10 cellular contexts compared by ENCODE assay signal in the genomic region with DNA sequence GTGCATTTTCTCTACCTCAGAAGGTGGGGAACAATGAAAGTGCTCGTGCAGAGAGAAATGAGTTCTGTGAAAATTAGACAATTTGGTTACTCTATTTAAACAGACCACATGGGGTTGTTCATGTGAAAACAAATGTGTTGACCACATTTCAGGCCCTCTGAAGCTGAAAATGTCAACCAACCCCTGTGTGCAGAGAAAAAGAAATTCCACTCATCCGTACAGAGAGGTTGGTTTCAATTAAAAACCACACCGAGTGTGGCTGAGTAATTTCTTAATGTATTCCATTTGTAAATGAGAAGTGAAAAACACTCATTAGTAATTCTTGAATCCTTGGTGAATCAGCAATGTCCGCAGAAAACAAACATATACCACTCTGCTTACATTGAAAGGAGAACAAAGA. TPM values are rescaled to one million over a fixed set of nuclear protein-coding genes. Genes with fewer than 3 reads are reported as not detected.
DNase-seq lines count a peak whose midpoint lies in the region; ATAC-seq and TF ChIP-seq lines count a peak whose summit lies in the region.
"Had no signal": no experiment of that assay in that cellular context is flagged by ENCODE, and none has a peak within 500 bp of the region (broad histone marks: within the 10 kb centered on the region; RNA-seq: fewer than 3 reads in every experiment).

No MANE protein-coding gene starts in this region.

- intact Hi-C loops in lower leg skin (cut with DNase I; ENCODE audit: low total_unique reads) (no loop called here), sigmoid colon (cut with DNase I) (no loop called here)

- no peaks in the 10 kb centered on the region for H3K36me3 ChIP-seq in sigmoid colon

- H3K4me3 ChIP-seq in lower leg skin (ENCODE audit: low read depth, poor library complexity, severe bottlenecking): no peak overlapping the region
- no peak overlapping the region for H3K4me3 ChIP-seq in sigmoid colon

- TF ChIP-seq CTCF in AG09319 (IDR thresholded peaks at IDR 0.05; ENCODE audit: low read depth, low read length): no peak
- no peak for TF ChIP-seq CTCF in lower leg skin (IDR thresholded peaks at IDR 0.05)
- TF ChIP-seq CTCF in sigmoid colon (IDR thresholded peaks at IDR 0.05): no peak

- peak; percentile 83 for ATAC-seq in GM18909 (IDR thresholded peaks at IDR 0.05; ENCODE audit: poor library complexity, unreplicated experiment)
- ATAC-seq in HG02884 (IDR thresholded peaks at IDR 0.05; ENCODE audit: unreplicated experiment): peak; percentile 74

- no peaks in the 10 kb centered on the region for H3K4me1 ChIP-seq in sigmoid colon

- no peak overlapping the region for H3K27ac ChIP-seq in sigmoid colon
- H3K27ac ChIP-seq: C4-2B had no signal

- H3K27me3 ChIP-seq in sigmoid colon: no peaks in the 10 kb centered on the region

- TF ChIP-seq EP300 in sigmoid colon (IDR thresholded peaks at IDR 0.05): no peak

- H3K9me3 ChIP-seq in sigmoid colon: no peaks in the 10 kb centered on the region

- peak; percentile 28 for DNase-seq in AG09319 (ENCODE audit: extremely low read depth, low read depth)
- DNase-seq in NCI-H748 (lab: John Stamatoyannopoulos, UW; ENCODE audit: unreplicated experiment): peak; percentile 66
- DNase-seq in lower leg skin (ENCODE audit: low spot score in 2 of 2): no peak
- no peak for DNase-seq in SW 1271 (lab: John Stamatoyannopoulos, UW)
- no peak for DNase-seq in sigmoid colon
- no peak for DNase-seq in foreskin melanocyte
- DNase-seq: naive B cell had no signal

- 63 to 73% methylated on average over 4 of the region's 4 CpGs for WGBS in lower leg skin, 2 donors
- WGBS in sigmoid colon, 2 donors: 67 to 81% methylated on average over 4 of the region's 4 CpGs

- no peak for TF ChIP-seq POLR2A in lower leg skin (IDR thresholded peaks at IDR 0.05)
- TF ChIP-seq POLR2A in sigmoid colon (IDR thresholded peaks at IDR 0.05): no peak

RNA-seq across cellular contexts. Expression of gene SLC7A14, which starts 46.9 kb away (rescaled TPM):
- total RNA-seq in lower leg skin (not detected), sigmoid colon (1 to 10 TPM in 3 of 4 donors, under 1 TPM in 1; 0.82 to 3.9 (median 2.9) TPM)
- polyA plus RNA-seq in sigmoid colon: under 1 TPM in 1 of 3 donors, not detected in 2; 0.79 TPM

Comparison
In these comparisons a context has a peak if more than half of its experiments do, and no peak if none do; other contexts are left out.
1. DNase-seq: peak in AG09319 (single experiment) and NCI-H748 (single experiment); none in lower leg skin (0 of 2), SW 1271 (0 of 2), sigmoid colon (single experiment) and foreskin melanocyte (single experiment).